ENCODE assay signal across 18 cellular contexts in the genomic region with DNA sequence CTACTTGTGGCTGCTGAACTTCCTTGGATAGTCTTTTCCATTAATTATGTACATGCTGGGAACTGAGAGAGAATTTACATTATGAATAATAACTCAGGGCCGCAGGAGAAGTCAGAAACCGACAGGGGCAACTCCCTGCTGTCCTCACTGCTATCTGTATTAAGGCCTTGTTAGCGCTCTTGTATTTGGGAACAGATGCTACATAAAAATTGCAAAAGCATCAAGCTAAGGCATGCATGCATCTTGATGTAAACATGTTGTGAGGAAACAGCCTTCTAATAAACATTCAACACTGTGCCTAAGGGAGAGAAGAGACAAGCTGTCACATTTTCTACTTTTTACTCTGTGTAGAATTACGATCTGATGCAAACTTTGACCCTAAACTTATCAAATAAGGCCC.
A peak's percentile ranks its signal among the peaks of the same experiment; 100 is the strongest.
DNase-seq lines count a peak whose midpoint lies in the region; ATAC-seq and TF ChIP-seq lines count a peak whose summit lies in the region.
"Had no signal": no experiment of that assay in that cellular context is flagged by ENCODE, and none has a peak within 500 bp of the region (broad histone marks: within the 10 kb centered on the region; RNA-seq: fewer than 3 reads in every experiment).

No MANE protein-coding gene starts in this region.

- H3K18ac ChIP-seq in H9 (ENCODE audit: insufficient read length, low read depth, low read length), result no peak overlapping the region

- H3T11ph ChIP-seq in H9 (ENCODE audit: low read length), result no peak overlapping the region

- no peak overlapping the region for H2BK12ac ChIP-seq in H9 (ENCODE audit: insufficient read length, low read depth, low read length)

- H3K23me2 ChIP-seq in H9 (ENCODE audit: insufficient read length, low read depth, low read length, poor library complexity, severe bottlenecking), result no peaks in the 10 kb centered on the region

- H3K36me3 Mint-ChIP-seq in H9 (ENCODE audit: insufficient read depth in 1 of 3, low read depth in 3 of 3) (no peaks in the 10 kb centered on the region), endothelial cell (ENCODE audit: low read depth, unreplicated experiment) (no peaks in the 10 kb centered on the region), neural crest cell (ENCODE audit: low read depth) (no peaks in the 10 kb centered on the region)
- H3K36me3 Mint-ChIP-seq: CD4-positive, CD25-positive, alpha-beta regulatory T cell had no signal

- DNase-seq in H9, result no peak
- peak; percentile 40 for DNase-seq in NCI-H1694 treated with DMSO at 0.1 percent for 48 hours (lab: John Stamatoyannopoulos, UW)
- no peak for DNase-seq in endothelial cell (ENCODE audit: low spot score)
- no peak for DNase-seq in neural crest cell (ENCODE audit: low read depth, low spot score)
- DNase-seq in activated CD8-positive, alpha-beta memory T cell treated with anti-CD3 and anti-CD28 coated beads, Interleukin-2, amount 50 U/mL, for 4 hours, result no peak
- DNase-seq in mesenteric fat pad (ENCODE audit: low spot score), result no peak
- DNase-seq: CD4-positive, CD25-positive, alpha-beta regulatory T cell; DND-41; Kasumi-1; NCI-H187; NCI-H2107; NCI-H345; NCI-H524; NCI-H774; NK-92 treated with Interleukin-12 subunit alpha and Interleukin-12 subunit beta, amount 100 ng/mL, for 24 hours had no signal

- peak overlapping the region in 1 of 2 experiments; percentile 27; a peak in 3 of 5 replicates for H3K4me3 Mint-ChIP-seq in H9
- no peak overlapping the region for H3K4me3 Mint-ChIP-seq in endothelial cell (ENCODE audit: unreplicated experiment)
- H3K4me3 Mint-ChIP-seq in neural crest cell, result no peak overlapping the region
- H3K4me3 Mint-ChIP-seq: CD4-positive, CD25-positive, alpha-beta regulatory T cell had no signal

- no peak overlapping the region for H4K8ac ChIP-seq in H9 (replicated peaks; ENCODE audit: insufficient read length, low read depth, low read length)

- no peak for ATAC-seq in HG02973 (IDR thresholded peaks at IDR 0.05; ENCODE audit: unreplicated experiment)
- ATAC-seq: HCT116, Panc1 had no signal

- peaks cover 62 to 72% of the 10 kb centered on the region in 2 experiments for H3K4me1 Mint-ChIP-seq in H9
- H3K4me1 Mint-ChIP-seq in endothelial cell (ENCODE audit: unreplicated experiment), result peaks cover 39% of the 10 kb centered on the region
- H3K4me1 Mint-ChIP-seq in neural crest cell, result peaks cover 48% of the 10 kb centered on the region
- H3K4me1 Mint-ChIP-seq: CD4-positive, CD25-positive, alpha-beta regulatory T cell had no signal

- TF ChIP-seq CTCF in H9 (conservative IDR thresholded peaks at IDR 0.05) (no peak), endothelial cell (IDR thresholded peaks at IDR 0.05; ENCODE audit: unreplicated experiment) (no peak), neural crest cell (conservative IDR thresholded peaks at IDR 0.05) (no peak)

- H4K91ac ChIP-seq in H9 (ENCODE audit: insufficient read length, low read depth, low read length), result no peak overlapping the region

- H2AFZ ChIP-seq in H9 (ENCODE audit: low read length), result no peak overlapping the region

- H3K27me3 ChIP-seq in H9 (ENCODE audit: insufficient read depth, low read length), result no peaks in the 10 kb centered on the region

- H3K4me2 ChIP-seq in H9 (ENCODE audit: insufficient read depth, insufficient read length, low read length), result peak overlapping the region; percentile 2

- H2BK5ac ChIP-seq in H9 (ENCODE audit: insufficient read length, low read length), result no peak overlapping the region

- no peak overlapping the region for H4K5ac ChIP-seq in H9 (ENCODE audit: insufficient read length, low read depth, low read length)

- H3K27ac ChIP-seq in H9 (ENCODE audit: insufficient read length, low read depth, low read length), result peak overlapping the region; percentile 4

- peaks cover 5% of the 10 kb centered on the region for H3K79me1 ChIP-seq in H9 (ENCODE audit: insufficient read depth, low read depth, low read length, poor library complexity, severe bottlenecking)

- H3K9ac ChIP-seq in H9 (ENCODE audit: extremely low read depth, insufficient read length, low read length), result no peak overlapping the region

- H3K4ac ChIP-seq in H9 (ENCODE audit: low read depth, low read length), result no peak overlapping the region

- H2AK5ac ChIP-seq in H9 (ENCODE audit: insufficient read length, low read length), result no peak overlapping the region

- no peak overlapping the region for H2BK120ac ChIP-seq in H9 (ENCODE audit: low read depth, low read length, poor library complexity, severe bottlenecking)

- H3K9me3 Mint-ChIP-seq in H9 (no peaks in the 10 kb centered on the region), endothelial cell (ENCODE audit: unreplicated experiment) (no peaks in the 10 kb centered on the region), neural crest cell (no peaks in the 10 kb centered on the region)

- no peak overlapping the region for H3K14ac ChIP-seq in H9 (ENCODE audit: insufficient read depth, low read length)

- H3K27me3 Mint-ChIP-seq in H9 (ENCODE audit: low read depth) (no peaks in the 10 kb centered on the region), endothelial cell (ENCODE audit: unreplicated experiment) (no peaks in the 10 kb centered on the region), neural crest cell (ENCODE audit: low read depth) (no peaks in the 10 kb centered on the region)
- H3K27me3 Mint-ChIP-seq: CD4-positive, CD25-positive, alpha-beta regulatory T cell had no signal

- H2BK15ac ChIP-seq in H9 (ENCODE audit: low read depth, low read length), result no peak overlapping the region

- no peak overlapping the region for H2BK20ac ChIP-seq in H9 (ENCODE audit: low read depth, low read length, poor library complexity, severe bottlenecking)

- H3K4me1 ChIP-seq in H9 (ENCODE audit: insufficient read depth, low read length), result peaks cover 21% of the 10 kb centered on the region

- H3K23ac ChIP-seq in H9 (ENCODE audit: insufficient read length, low read depth, low read length), result no peak overlapping the region

- peaks cover 3% of the 10 kb centered on the region for H3K79me2 ChIP-seq in H9 (ENCODE audit: insufficient read depth, low read length)

- H3K27ac Mint-ChIP-seq in H9 (peak overlapping the region in 2 of 3 experiments; percentile 79 to 85; a peak in 4 of 7 replicates), endothelial cell (ENCODE audit: unreplicated experiment) (peak overlapping the region; percentile 20), neural crest cell (ENCODE audit: unreplicated experiment) (peak overlapping the region; percentile 13)
- H3K27ac Mint-ChIP-seq: CD4-positive, CD25-positive, alpha-beta regulatory T cell had no signal

- WGBS in H9 (ENCODE audit: extremely low coverage, insufficient read length, low lambda C conversion rate), result no CpG with 5 or more reads among the region's 4 CpGs

- H3K56ac ChIP-seq in H9 (ENCODE audit: insufficient read length, low read depth, low read length), result no peak overlapping the region

- H3K9me3 ChIP-seq in H9 (ENCODE audit: control insufficient read depth, low read depth, low read length), result no peaks in the 10 kb centered on the region

- no peaks in the 10 kb centered on the region for H4K20me1 ChIP-seq in H9 (ENCODE audit: control insufficient read depth, insufficient read depth, insufficient read length)

Comparison
In these comparisons a context has a peak if more than half of its experiments do, and no peak if none do; other contexts are left out.
1. H3K27ac Mint-ChIP-seq: peak in every context shown above with its lines; median percentile 82 in H9; 20 in endothelial cell; 13 in neural crest cell.